ENCODE assay signal across 16 cellular contexts in the genomic region with DNA sequence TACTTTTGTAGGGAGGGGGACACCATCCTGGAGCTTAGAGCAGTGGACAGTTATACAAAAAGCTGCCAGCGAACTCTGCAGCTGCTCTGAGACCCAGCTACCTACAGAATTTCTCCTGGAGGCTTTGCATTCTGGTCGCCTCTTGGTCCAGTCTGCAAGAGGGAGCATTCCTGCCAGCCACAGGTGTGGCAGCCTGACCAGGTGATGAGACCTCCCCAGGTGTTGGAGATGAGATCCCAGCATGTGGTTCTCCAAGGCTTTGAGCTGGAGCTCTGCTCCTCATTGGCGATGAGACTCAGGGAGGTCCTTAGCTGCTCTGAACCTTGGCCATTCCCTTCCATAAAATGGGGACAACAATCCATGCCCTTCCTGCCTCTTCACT.
DNase-seq lines count a peak whose midpoint lies in the region; ATAC-seq and TF ChIP-seq lines count a peak whose summit lies in the region.
"Had no signal": no experiment of that assay in that cellular context is flagged by ENCODE, and none has a peak within 500 bp of the region (broad histone marks: within the 10 kb centered on the region; RNA-seq: fewer than 3 reads in every experiment).

No MANE protein-coding gene starts in this region.

- H3K4me1 Mint-ChIP-seq in activated naive CD8-positive, alpha-beta T cell treated with anti-CD3 and anti-CD28 coated beads, Interleukin-2, amount 10 ng/mL, durations not matched to agents 7 days and 5 days: peaks cover 10% of the 10 kb centered on the region
- peaks cover 4% of the 10 kb centered on the region for H3K4me1 Mint-ChIP-seq in activated naive CD8-positive, alpha-beta T cell treated with anti-CD3 and anti-CD28 coated beads, Interleukin-2, amount 50 U/mL, for 24 hours
- H3K4me1 Mint-ChIP-seq in endodermal cell (no peaks in the 10 kb centered on the region), natural killer cell (peaks cover 79 to 86% of the 10 kb centered on the region in 2 donors)
- H3K4me1 Mint-ChIP-seq in stimulated activated effector memory CD8-positive, alpha-beta T cell treated with anti-CD3 and anti-CD28 coated beads, Interleukin-12 subunit alpha, Interleukin-12 subunit beta, amount 100 ng/mL, for 72 hours: peaks cover 75% of the 10 kb centered on the region
- H3K4me1 Mint-ChIP-seq: B cell had no signal

- no peaks in the 10 kb centered on the region for H3K9me2 ChIP-seq in GM23248 (ENCODE audit: insufficient read depth)

- peaks cover 9% of the 10 kb centered on the region for H3K4me1 ChIP-seq in endodermal cell (ENCODE audit: control insufficient read depth, insufficient read depth, low read length)
- H3K4me1 ChIP-seq in GM23248 (ENCODE audit: insufficient read depth): no peaks in the 10 kb centered on the region
- H3K4me1 ChIP-seq: HAP-1 had no signal

- no peaks in the 10 kb centered on the region for H3K9me3 Mint-ChIP-seq in activated naive CD8-positive, alpha-beta T cell treated with anti-CD3 and anti-CD28 coated beads, Interleukin-2, amount 10 ng/mL, durations not matched to agents 7 days and 5 days
- no peaks in the 10 kb centered on the region for H3K9me3 Mint-ChIP-seq in activated naive CD8-positive, alpha-beta T cell treated with anti-CD3 and anti-CD28 coated beads, Interleukin-2, amount 50 U/mL, for 24 hours
- H3K9me3 Mint-ChIP-seq in endodermal cell (no peaks in the 10 kb centered on the region), natural killer cell (no peaks in the 10 kb centered on the region)
- H3K9me3 Mint-ChIP-seq in stimulated activated effector memory CD8-positive, alpha-beta T cell treated with anti-CD3 and anti-CD28 coated beads, Interleukin-12 subunit alpha, Interleukin-12 subunit beta, amount 100 ng/mL, for 72 hours: no peaks in the 10 kb centered on the region
- H3K9me3 Mint-ChIP-seq: CD4-positive, alpha-beta T cell had no signal

- WGBS in endodermal cell (ENCODE audit: insufficient coverage in 1 of 2, insufficient read length in 1 of 2), 2 experiments: 88 to 100% methylated on average over 3 of the region's 3 CpGs
- 66 to 67% methylated on average over 3 of the region's 3 CpGs for WGBS in GM23248 (ENCODE audit: low coverage in 1 of 2, low lambda C conversion rate in 2 of 2, missing lambda C conversion rate in 2 of 2), 2 experiments

- TF ChIP-seq CTCF in endodermal cell (conservative IDR thresholded peaks at IDR 0.05) (no peak), natural killer cell (IDR thresholded peaks at IDR 0.05) (no peak)

- H3F3A ChIP-seq in GM23248 (ENCODE audit: insufficient read depth): no peaks in the 10 kb centered on the region

- H3K27ac ChIP-seq in endodermal cell (ENCODE audit: low read depth, low read length): no peak overlapping the region
- no peak overlapping the region for H3K27ac ChIP-seq in GM23248

- no peak overlapping the region for H3K4me3 Mint-ChIP-seq in activated naive CD8-positive, alpha-beta T cell treated with anti-CD3 and anti-CD28 coated beads, Interleukin-2, amount 10 ng/mL, durations not matched to agents 7 days and 5 days
- H3K4me3 Mint-ChIP-seq in activated naive CD8-positive, alpha-beta T cell treated with anti-CD3 and anti-CD28 coated beads, Interleukin-2, amount 50 U/mL, for 24 hours: no peak overlapping the region
- no peak overlapping the region for H3K4me3 Mint-ChIP-seq in endodermal cell
- no peak overlapping the region for H3K4me3 Mint-ChIP-seq in natural killer cell
- H3K4me3 Mint-ChIP-seq in stimulated activated effector memory CD8-positive, alpha-beta T cell treated with anti-CD3 and anti-CD28 coated beads, Interleukin-12 subunit alpha, Interleukin-12 subunit beta, amount 100 ng/mL, for 72 hours: no peak overlapping the region
- H3K4me3 Mint-ChIP-seq: B cell; CD4-positive, alpha-beta T cell had no signal

- H3K9ac ChIP-seq in endodermal cell (ENCODE audit: extremely low read depth, low read length, poor library complexity, severe bottlenecking) (no peak overlapping the region), GM23248 (no peak overlapping the region)

- H3K36me3 Mint-ChIP-seq in activated naive CD8-positive, alpha-beta T cell treated with anti-CD3 and anti-CD28 coated beads, Interleukin-2, amount 10 ng/mL, durations not matched to agents 7 days and 5 days: peaks cover 34% of the 10 kb centered on the region
- H3K36me3 Mint-ChIP-seq in activated naive CD8-positive, alpha-beta T cell treated with anti-CD3 and anti-CD28 coated beads, Interleukin-2, amount 50 U/mL, for 24 hours (ENCODE audit: low read depth): peaks cover 47% of the 10 kb centered on the region
- no peaks in the 10 kb centered on the region for H3K36me3 Mint-ChIP-seq in endodermal cell (ENCODE audit: low read depth)
- peaks cover 18% of the 10 kb centered on the region for H3K36me3 Mint-ChIP-seq in natural killer cell
- peaks cover 100% of the 10 kb centered on the region for H3K36me3 Mint-ChIP-seq in stimulated activated effector memory CD8-positive, alpha-beta T cell treated with anti-CD3 and anti-CD28 coated beads, Interleukin-12 subunit alpha, Interleukin-12 subunit beta, amount 100 ng/mL, for 72 hours

- intact Hi-C loops in natural killer cell (cut with micrococcal nuclease): no loop called here

- peak; percentile 4 for DNase-seq in activated naive CD8-positive, alpha-beta T cell treated with anti-CD3 and anti-CD28 coated beads, Interleukin-2, amount 10 ng/mL, durations not matched to agents 7 days and 5 days
- no peak for DNase-seq in activated naive CD8-positive, alpha-beta T cell treated with anti-CD3 and anti-CD28 coated beads, Interleukin-2, amount 50 U/mL, for 24 hours
- DNase-seq in endodermal cell (peak; percentile 32), natural killer cell (no peak), GM23248 (no peak), DMS153 treated with DMSO at 0.1 percent for 48 hours (lab: John Stamatoyannopoulos, UW; ENCODE audit: unreplicated experiment) (no peak)
- DNase-seq in stimulated activated effector memory CD8-positive, alpha-beta T cell treated with anti-CD3 and anti-CD28 coated beads, Interleukin-12 subunit alpha, Interleukin-12 subunit beta, amount 100 ng/mL, for 72 hours (ENCODE audit: low spot score in 2 of 2): no peak
- DNase-seq in stimulated activated CD8-positive, alpha-beta memory T cell treated with anti-CD3 and anti-CD28 coated beads, Interleukin-4, amount 100 ng/mL, for 48 hours: no peak
- DNase-seq: ACHN; CD4-positive, alpha-beta T cell; DMS79 treated with DMSO at 0.1 percent for 48 hours; EL; GDM1 had no signal

- no peaks in the 10 kb centered on the region for H4K20me1 ChIP-seq in GM23248 (ENCODE audit: insufficient read depth)

- H3K27ac Mint-ChIP-seq in activated naive CD8-positive, alpha-beta T cell treated with anti-CD3 and anti-CD28 coated beads, Interleukin-2, amount 10 ng/mL, durations not matched to agents 7 days and 5 days: peak overlapping the region; percentile 21
- H3K27ac Mint-ChIP-seq in activated naive CD8-positive, alpha-beta T cell treated with anti-CD3 and anti-CD28 coated beads, Interleukin-2, amount 50 U/mL, for 24 hours: no peak overlapping the region
- H3K27ac Mint-ChIP-seq in endodermal cell: no peak overlapping the region
- H3K27ac Mint-ChIP-seq in natural killer cell: peak overlapping the region; percentile 88 to 98
- peak overlapping the region; percentile 32 for H3K27ac Mint-ChIP-seq in stimulated activated effector memory CD8-positive, alpha-beta T cell treated with anti-CD3 and anti-CD28 coated beads, Interleukin-12 subunit alpha, Interleukin-12 subunit beta, amount 100 ng/mL, for 72 hours
- H3K27ac Mint-ChIP-seq: B cell; CD4-positive, alpha-beta T cell had no signal

- ATAC-seq in activated naive CD8-positive, alpha-beta T cell treated with anti-CD3 and anti-CD28 coated beads, Interleukin-2, amount 10 ng/mL, durations not matched to agents 7 days and 5 days (ENCODE audit: low read depth): no peak
- ATAC-seq in activated naive CD8-positive, alpha-beta T cell treated with anti-CD3 and anti-CD28 coated beads, Interleukin-2, amount 50 U/mL, for 24 hours: no peak
- ATAC-seq in natural killer cell: no peak
- ATAC-seq in stimulated activated effector memory CD8-positive, alpha-beta T cell treated with anti-CD3 and anti-CD28 coated beads, Interleukin-12 subunit alpha, Interleukin-12 subunit beta, amount 100 ng/mL, for 72 hours: no peak
- ATAC-seq: HepG2 had no signal

- H2AFZ ChIP-seq in GM23248: no peak overlapping the region

- H3K27me3 Mint-ChIP-seq in activated naive CD8-positive, alpha-beta T cell treated with anti-CD3 and anti-CD28 coated beads, Interleukin-2, amount 10 ng/mL, durations not matched to agents 7 days and 5 days: no peaks in the 10 kb centered on the region
- H3K27me3 Mint-ChIP-seq in activated naive CD8-positive, alpha-beta T cell treated with anti-CD3 and anti-CD28 coated beads, Interleukin-2, amount 50 U/mL, for 24 hours: no peaks in the 10 kb centered on the region
- H3K27me3 Mint-ChIP-seq in endodermal cell (ENCODE audit: insufficient read depth) (no peaks in the 10 kb centered on the region), natural killer cell (ENCODE audit: low read depth in 2 of 2) (no peaks in the 10 kb centered on the region)
- H3K27me3 Mint-ChIP-seq: B cell; CD4-positive, alpha-beta T cell had no signal

- in situ Hi-C loops in GM23248 (cut with MboI): no loop called here

- H3K27me3 ChIP-seq in endodermal cell (ENCODE audit: control insufficient read depth, insufficient read depth, low read length, poor library complexity, severe bottlenecking) (no peaks in the 10 kb centered on the region), GM23248 (replicated peaks; ENCODE audit: insufficient read depth) (no peaks in the 10 kb centered on the region)

- no peaks in the 10 kb centered on the region for H3K79me2 ChIP-seq in GM23248 (ENCODE audit: insufficient read depth)

- H3K9me3 ChIP-seq in endodermal cell (ENCODE audit: control insufficient read depth, low read length): no peaks in the 10 kb centered on the region
- no peaks in the 10 kb centered on the region for H3K9me3 ChIP-seq in GM23248 (ENCODE audit: low read depth)
- H3K9me3 ChIP-seq: HAP-1 had no signal

- no peak overlapping the region for H3K4me3 ChIP-seq in endodermal cell (ENCODE audit: low read length)
- H3K4me3 ChIP-seq in GM23248: no peak overlapping the region
- H3K4me3 ChIP-seq: HAP-1 had no signal

- H3K36me3 ChIP-seq in endodermal cell (ENCODE audit: control insufficient read depth, insufficient read depth, low read length) (no peaks in the 10 kb centered on the region), GM23248 (ENCODE audit: low read depth) (no peaks in the 10 kb centered on the region)
- H3K36me3 ChIP-seq: HAP-1 had no signal

- no peak overlapping the region for H3K4me2 ChIP-seq in GM23248 (ENCODE audit: unreplicated experiment)

- POLR2A ChIA-PET in activated naive CD8-positive, alpha-beta T cell treated with anti-CD3 and anti-CD28 coated beads, Interleukin-2, amount 10 ng/mL, durations not matched to agents 7 days and 5 days (lab: Charles Lee): interaction anchor here (0.7 to 1.9 kb wide), 5 partner anchors 9 to 257 kb away, joined by 3 to 5 read pairs (median 3); partner anchors contain the start of genes CDC26 and PRPF4

Comparison
In these comparisons a context has a peak if more than half of its experiments do, and no peak if none do; other contexts are left out.
1. DNase-seq: peak in activated naive CD8-positive, alpha-beta T cell treated with anti-CD3 and anti-CD28 coated beads, Interleukin-2, amount 10 ng/mL, durations not matched to agents 7 days and 5 days (single experiment) and endodermal cell (single experiment); none in activated naive CD8-positive, alpha-beta T cell treated with anti-CD3 and anti-CD28 coated beads, Interleukin-2, amount 50 U/mL, for 24 hours (single experiment), natural killer cell (single experiment), stimulated activated effector memory CD8-positive, alpha-beta T cell treated with anti-CD3 and anti-CD28 coated beads, Interleukin-12 subunit alpha, Interleukin-12 subunit beta, amount 100 ng/mL, for 72 hours (0 of 2), GM23248 (single experiment), DMS153 treated with DMSO at 0.1 percent for 48 hours (single experiment) and stimulated activated CD8-positive, alpha-beta memory T cell treated with anti-CD3 and anti-CD28 coated beads, Interleukin-4, amount 100 ng/mL, for 48 hours (single experiment).
2. H3K27ac Mint-ChIP-seq: peak in activated naive CD8-positive, alpha-beta T cell treated with anti-CD3 and anti-CD28 coated beads, Interleukin-2, amount 10 ng/mL, durations not matched to agents 7 days and 5 days (single experiment), natural killer cell (2 of 2) and stimulated activated effector memory CD8-positive, alpha-beta T cell treated with anti-CD3 and anti-CD28 coated beads, Interleukin-12 subunit alpha, Interleukin-12 subunit beta, amount 100 ng/mL, for 72 hours (single experiment); none in activated naive CD8-positive, alpha-beta T cell treated with anti-CD3 and anti-CD28 coated beads, Interleukin-2, amount 50 U/mL, for 24 hours (single experiment) and endodermal cell (single experiment).